3 cellular contexts compared by ENCODE assay signal in genomic region chr1:109257682-109258421, GRCh38.
TF ChIP-seq lines count a peak whose summit lies in the region.

No MANE protein-coding gene starts in this region.

TF ChIP-seq in SK-N-SH, 30 proteins besides CTCF, POLR2A, EP300 and RAD21:
- TF ChIP-seq NFIC (IDR thresholded peaks at IDR 0.05; ENCODE audit: borderline replicate concordance), result no peak
- no peak for TF ChIP-seq IRF3 (IDR thresholded peaks at IDR 0.05; ENCODE audit: low read depth, low read length)
- TF ChIP-seq NRF1 (IDR thresholded peaks at IDR 0.05; ENCODE audit: low read depth, low read length), result no peak
- no peak for TF ChIP-seq FOXJ3 (CRISPR knock-in tag; IDR thresholded peaks at IDR 0.05)
- TF ChIP-seq MEF2A (IDR thresholded peaks at IDR 0.05; ENCODE audit: borderline replicate concordance, low read depth), result no peak
- TF ChIP-seq SMC3 (IDR thresholded peaks at IDR 0.05; ENCODE audit: low read depth, low read length), result no peak

TF ChIP-seq in SK-N-SH treated with all-trans-retinoic acid at 6 μM for 48 hours, 23 proteins besides CTCF, POLR2A, EP300 and RAD21:
- TF ChIP-seq CREB5 (CRISPR knock-in tag; IDR thresholded peaks at IDR 0.05; ENCODE audit: low read depth) (no peak), BACH2 (CRISPR knock-in tag; IDR thresholded peaks at IDR 0.05; ENCODE audit: borderline replicate concordance) (no peak), ARNTL (CRISPR knock-in tag; IDR thresholded peaks at IDR 0.05; ENCODE audit: borderline replicate concordance, low read depth) (no peak), ZC3H10 (CRISPR knock-in tag; IDR thresholded peaks at IDR 0.05) (no peak), ZNF565 (CRISPR knock-in tag; conservative IDR thresholded peaks at IDR 0.05; ENCODE audit: low read depth) (no peak), OSR1 (CRISPR knock-in tag; IDR thresholded peaks at IDR 0.05) (no peak), GLIS3 (CRISPR knock-in tag; IDR thresholded peaks at IDR 0.05) (no peak)

TF ChIP-seq in K562, 482 proteins besides CTCF, POLR2A, EP300 and RAD21:
- peak; percentile 42; the same call in 1 of the 2 replicates for TF ChIP-seq ATF7 (IDR thresholded peaks at IDR 0.05)
- no peak for TF ChIP-seq NFE2L1 (tag; IDR thresholded peaks at IDR 0.05; ENCODE audit: borderline replicate concordance, low read depth)
- 0 out of 2 replicates have a peak, but pooled peaks have one; percentile 21 for TF ChIP-seq USF1 (CRISPR knock-in tag; IDR thresholded peaks at IDR 0.05)
- no peak for TF ChIP-seq NFATC3 (IDR thresholded peaks at IDR 0.05)
- no peak for TF ChIP-seq DLX4 (CRISPR knock-in tag; IDR thresholded peaks at IDR 0.05)
- TF ChIP-seq TFAP4 (CRISPR knock-in tag; IDR thresholded peaks at IDR 0.05; ENCODE audit: borderline replicate concordance), result peak; percentile 15; the same call in 1 of the 2 replicates
- TF ChIP-seq ZC3H4 (CRISPR knock-in tag; IDR thresholded peaks at IDR 0.05; ENCODE audit: borderline replicate concordance), result no peak
- peak; percentile 68 for TF ChIP-seq ATF3 (IDR thresholded peaks at IDR 0.05)
- no peak for TF ChIP-seq ATF3 (CRISPR knock-in tag; conservative IDR thresholded peaks at IDR 0.05)
- TF ChIP-seq CREM (IDR thresholded peaks at IDR 0.05; ENCODE audit: low read depth), result peak; percentile 46
- TF ChIP-seq SMARCA5 (IDR thresholded peaks at IDR 0.05), result no peak
- no peak for TF ChIP-seq BRF2 (IDR thresholded peaks at IDR 0.05; ENCODE audit: borderline replicate concordance, insufficient read depth, insufficient read length)
- TF ChIP-seq CGGBP1 (CRISPR knock-in tag; IDR thresholded peaks at IDR 0.05), result no peak
- TF ChIP-seq PRMT5 (CRISPR knock-in tag; IDR thresholded peaks at IDR 0.05), result no peak
- peak; percentile 7; the same call in 1 of the 2 replicates for TF ChIP-seq MAX (CRISPR knock-in tag; IDR thresholded peaks at IDR 0.05)
- TF ChIP-seq MIER1 (IDR thresholded peaks at IDR 0.05; ENCODE audit: low read depth), result no peak
- TF ChIP-seq ZNF561 (CRISPR knock-in tag; conservative IDR thresholded peaks at IDR 0.05), result no peak
- TF ChIP-seq FIP1L1 (IDR thresholded peaks at IDR 0.05; ENCODE audit: low read depth, low read length, poor library complexity, severe bottlenecking), result no peak
- TF ChIP-seq ZNF518B (CRISPR knock-in tag; IDR thresholded peaks at IDR 0.05), result no peak
- TF ChIP-seq ZNF408 (CRISPR knock-in tag; IDR thresholded peaks at IDR 0.05; ENCODE audit: low read depth), result no peak
- no peak for TF ChIP-seq ZNF239 (CRISPR knock-in tag; IDR thresholded peaks at IDR 0.05)
- no peak for TF ChIP-seq CUX1 (CRISPR knock-in tag; IDR thresholded peaks at IDR 0.05)
- peak; percentile 63; the same call in 1 of the 2 replicates for TF ChIP-seq RFX1 (IDR thresholded peaks at IDR 0.05)
